ENCODE assay signal across 1 cellular context in the genomic region with DNA sequence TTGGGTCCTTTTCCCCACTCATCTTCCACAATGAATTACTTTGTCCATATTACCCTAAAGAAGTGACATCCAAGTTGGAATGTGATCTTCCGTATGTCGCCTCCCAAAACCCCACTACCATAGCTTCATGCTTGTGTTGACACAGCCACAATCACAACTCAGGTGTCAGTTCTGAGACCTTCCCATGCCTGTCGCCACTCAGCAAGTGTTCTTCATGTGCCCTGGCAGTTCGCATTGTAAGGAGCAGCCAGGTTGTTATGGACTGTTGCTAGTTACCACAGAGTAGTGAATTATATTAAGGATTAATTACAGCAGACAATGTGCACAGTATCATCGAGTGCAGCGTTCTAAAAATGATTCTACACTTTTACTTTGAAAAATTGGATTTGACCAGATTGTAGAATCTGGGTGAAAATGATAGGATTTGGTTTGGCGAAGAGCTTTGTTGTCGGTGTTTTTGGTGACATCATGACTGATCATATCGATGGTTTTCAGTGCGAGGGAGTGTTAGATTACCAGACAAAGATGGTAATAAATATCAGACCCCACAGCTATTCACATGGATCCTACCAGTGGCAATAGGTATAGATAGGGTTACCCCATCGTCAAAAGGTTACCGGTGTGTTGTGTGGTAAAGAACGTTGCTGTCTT.
TF ChIP-seq lines count a peak whose summit lies in the region.

No MANE protein-coding gene starts in this region.

TF ChIP-seq in neural cell, 6 proteins besides CTCF, POLR2A, EP300 and RAD21 (continued from another document):
- no peak for TF ChIP-seq POLR2AphosphoS5 (IDR thresholded peaks at IDR 0.05)
- no peak for TF ChIP-seq MXI1 (conservative IDR thresholded peaks at IDR 0.05; ENCODE audit: poor library complexity, severe bottlenecking)
- TF ChIP-seq SMC3 (conservative IDR thresholded peaks at IDR 0.05; ENCODE audit: poor library complexity): no peak
- TF ChIP-seq EZH2 (IDR thresholded peaks at IDR 0.05; ENCODE audit: borderline replicate concordance, insufficient read depth, low read length, poor library complexity, severe bottlenecking): no peak
